In genomic region chr1:94667716-94668282, GRCh38 we compare ENCODE assay signal across 20 cellular contexts.
A peak's percentile ranks its signal among the peaks of the same experiment; 100 is the strongest.
DNase-seq lines count a peak whose midpoint lies in the region; TF ChIP-seq lines count a peak whose summit lies in the region.
"Had no signal": no experiment of that assay in that cellular context is flagged by ENCODE, and none has a peak within 500 bp of the region (broad histone marks: within the 10 kb centered on the region; RNA-seq: fewer than 3 reads in every experiment).

No MANE protein-coding gene starts in this region.

- 87% methylated on average over 8 of the region's 8 CpGs for WGBS in HUES64
- 89 to 93% methylated on average over 8 of the region's 8 CpGs for WGBS in endodermal cell (ENCODE audit: insufficient coverage in 1 of 2, insufficient read length in 1 of 2), 2 experiments
- 56 to 87% methylated on average over 8 of the region's 8 CpGs for WGBS in tibial nerve, 2 donors

- H3K36me3 Mint-ChIP-seq in Caco-2 (ENCODE audit: insufficient read depth, unreplicated experiment) (no peaks in the 10 kb centered on the region), endodermal cell (ENCODE audit: low read depth) (peaks cover 3% of the 10 kb centered on the region)
- H3K36me3 Mint-ChIP-seq: CD8-positive, alpha-beta T cell had no signal

- POLR2A ChIA-PET in Caco-2 (lab: Charles Lee), result no interaction called here

- no peak for TF ChIP-seq EP300 in tibial nerve (IDR thresholded peaks at IDR 0.05)

- BruUV-seq in Caco-2 (replicated peaks; lab: Mats Ljungman, UMichigan), result no TSS peak

- H3K9ac ChIP-seq in HUES64 (ENCODE audit: low read depth, low read length) (no peak overlapping the region), endodermal cell (ENCODE audit: extremely low read depth, low read length, poor library complexity, severe bottlenecking) (no peak overlapping the region)
- H3K9ac ChIP-seq: BLaER1 had no signal

- H3K27ac Mint-ChIP-seq in Caco-2 (ENCODE audit: unreplicated experiment) (peak overlapping the region; percentile 48), endodermal cell (no peak overlapping the region)
- H3K27ac Mint-ChIP-seq: CD8-positive, alpha-beta T cell had no signal

- CTCF ChIA-PET in Caco-2 (lab: Charles Lee), result no interaction called here

- H3K4me3 ChIP-seq in Caco-2 (ENCODE audit: low read depth, low read length) (no peak overlapping the region), HUES64 (ENCODE audit: low read length) (no peak overlapping the region), endodermal cell (ENCODE audit: low read length) (no peak overlapping the region), tibial nerve (no peak overlapping the region)
- H3K4me3 ChIP-seq: BLaER1, GM12878 had no signal

- TF ChIP-seq POLR2A in tibial nerve (IDR thresholded peaks at IDR 0.05), result no peak

- DNase-seq in Caco-2, result no peak
- DNase-seq in endodermal cell, result peak; percentile 36
- peak; percentile 3 for DNase-seq in mucosa of gallbladder (ENCODE audit: low spot score)
- no peak for DNase-seq in tibial nerve (ENCODE audit: low spot score in 2 of 2)
- no peak for DNase-seq in NCI-H526 (lab: John Stamatoyannopoulos, UW)
- DNase-seq in AG08395 (ENCODE audit: low spot score), result no peak
- DNase-seq in T1000 (lab: John Stamatoyannopoulos, UW), result no peak
- DNase-seq: CD8-positive, alpha-beta T cell; DND-41; GDM1; Karpas-422; NCI-H1105 treated with DMSO at 0.1 percent for 48 hours; NCI-H187 treated with DMSO at 0.1 percent for 48 hours; NCI-H446; NK-92 treated with Interleukin-12 subunit alpha and Interleukin-12 subunit beta, amount 100 ng/mL, for 24 hours; OCI-M1; SHP77 treated with DMSO at 0.1 percent for 48 hours had no signal

- H3K4me1 Mint-ChIP-seq in Caco-2 (ENCODE audit: low read depth, unreplicated experiment) (peaks cover 10% of the 10 kb centered on the region), endodermal cell (peaks cover 48% of the 10 kb centered on the region)

- peak overlapping the region; percentile 70; the same call in 1 of the 2 replicates for H3K27ac ChIP-seq in HUES64 (ENCODE audit: low read depth, low read length)
- no peak overlapping the region for H3K27ac ChIP-seq in endodermal cell (ENCODE audit: low read depth, low read length)
- no peak overlapping the region for H3K27ac ChIP-seq in tibial nerve
- H3K27ac ChIP-seq: BLaER1 had no signal

- no peaks in the 10 kb centered on the region for H3K27me3 Mint-ChIP-seq in Caco-2 (ENCODE audit: insufficient read depth, unreplicated experiment)
- H3K27me3 Mint-ChIP-seq in endodermal cell (ENCODE audit: insufficient read depth), result no peaks in the 10 kb centered on the region

- H3K4me3 Mint-ChIP-seq in Caco-2 (ENCODE audit: unreplicated experiment) (no peak overlapping the region), endodermal cell (no peak overlapping the region)
- H3K4me3 Mint-ChIP-seq: CD8-positive, alpha-beta T cell had no signal

- H3K36me3 ChIP-seq in Caco-2 (ENCODE audit: control insufficient read depth, insufficient read depth, low read length), result no peaks in the 10 kb centered on the region
- H3K36me3 ChIP-seq in HUES64 (ENCODE audit: insufficient read depth, low read length), result peaks cover 4% of the 10 kb centered on the region; the same call in 1 of the 2 replicates
- no peaks in the 10 kb centered on the region for H3K36me3 ChIP-seq in endodermal cell (ENCODE audit: control insufficient read depth, insufficient read depth, low read length)
- H3K36me3 ChIP-seq in tibial nerve, result no peaks in the 10 kb centered on the region
- H3K36me3 ChIP-seq: BLaER1 had no signal

- peaks cover 14% of the 10 kb centered on the region; the same call in 1 of the 2 replicates for H3K4me1 ChIP-seq in Caco-2
- peaks cover 43% of the 10 kb centered on the region for H3K4me1 ChIP-seq in HUES64 (ENCODE audit: insufficient read depth, low read length)
- peaks cover 20% of the 10 kb centered on the region for H3K4me1 ChIP-seq in endodermal cell (ENCODE audit: control insufficient read depth, insufficient read depth, low read length)
- no peaks in the 10 kb centered on the region for H3K4me1 ChIP-seq in tibial nerve
- H3K4me1 ChIP-seq: BLaER1 had no signal

- intact Hi-C loops in Caco-2 (cut with micrococcal nuclease; ENCODE audit: unreplicated experiment), result no loop called here

- H3K9me3 Mint-ChIP-seq in Caco-2 (ENCODE audit: unreplicated experiment) (no peaks in the 10 kb centered on the region), endodermal cell (peaks cover 13% of the 10 kb centered on the region)
- H3K9me3 Mint-ChIP-seq: CD8-positive, alpha-beta T cell had no signal

- H3K9me3 ChIP-seq in Caco-2 (peaks cover 4% of the 10 kb centered on the region; the same call in 1 of the 2 replicates), HUES64 (ENCODE audit: insufficient read depth, low read depth, low read length) (peaks cover 11% of the 10 kb centered on the region), endodermal cell (ENCODE audit: control insufficient read depth, low read length) (peaks cover 30% of the 10 kb centered on the region), tibial nerve (no peaks in the 10 kb centered on the region)
- H3K9me3 ChIP-seq: BLaER1 had no signal

- no peak for TF ChIP-seq CTCF in Caco-2 (IDR thresholded peaks at IDR 0.05; ENCODE audit: insufficient read depth in 1 of 2, low read depth in 1 of 2, low read length in 1 of 2, severe bottlenecking in 1 of 2, unreplicated experiment in 1 of 2)
- no peak for TF ChIP-seq CTCF in endodermal cell (conservative IDR thresholded peaks at IDR 0.05)
- no peak for TF ChIP-seq CTCF in tibial nerve (IDR thresholded peaks at IDR 0.05)

- no peaks in the 10 kb centered on the region for H3K27me3 ChIP-seq in Caco-2 (replicated peaks; ENCODE audit: control insufficient read depth, insufficient read depth, low read length)
- H3K27me3 ChIP-seq in HUES64 (ENCODE audit: insufficient read depth, low read length), result no peaks in the 10 kb centered on the region
- no peaks in the 10 kb centered on the region for H3K27me3 ChIP-seq in endodermal cell (ENCODE audit: control insufficient read depth, insufficient read depth, low read length, poor library complexity, severe bottlenecking)
- H3K27me3 ChIP-seq in tibial nerve, result no peaks in the 10 kb centered on the region
- H3K27me3 ChIP-seq: BLaER1 had no signal

Comparison
In these comparisons a context has a peak if more than half of its experiments do, and no peak if none do; other contexts are left out.
1. DNase-seq: peak in endodermal cell (single experiment) and mucosa of gallbladder (single experiment); none in Caco-2 (0 of 2), tibial nerve (0 of 2), NCI-H526 (0 of 2), AG08395 (single experiment) and T1000 (single experiment).